Comparison of ENCODE assay signal across 8 cellular contexts in the genomic region with DNA sequence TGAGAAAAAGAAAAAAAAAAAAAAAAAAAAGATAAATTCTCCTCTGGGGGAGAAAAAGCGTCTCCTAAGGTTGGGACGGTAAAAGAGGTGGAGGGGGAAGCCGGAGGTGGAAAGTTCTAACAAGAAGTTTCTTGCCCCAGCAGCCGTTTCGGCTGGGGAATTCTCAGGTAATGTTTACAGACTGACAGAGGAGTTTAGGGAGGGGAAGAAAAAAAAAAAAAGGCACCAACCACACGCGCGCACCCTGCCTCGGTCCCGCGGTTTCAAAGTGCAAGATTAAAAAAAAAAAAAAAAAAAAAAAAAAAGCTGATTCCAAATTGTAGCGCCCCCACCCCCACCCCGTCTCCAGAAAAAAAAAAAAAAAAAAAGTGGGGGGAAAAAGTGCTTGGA. TPM values are rescaled to one million over a fixed set of nuclear protein-coding genes. Genes with fewer than 3 reads are reported as not detected.
DNase-seq lines count a peak whose midpoint lies in the region; ATAC-seq and TF ChIP-seq lines count a peak whose summit lies in the region.

No MANE protein-coding gene starts in this region.

- POLR2A ChIA-PET in CD4-positive, alpha-beta memory T cell (lab: Charles Lee; ENCODE audit: partially characterized antibody), result interaction anchor here (0.7 to 11.6 kb wide), 15 partner anchors 14 to 709 kb away, joined by 3 to 327 read pairs (median 6); no protein-coding TSS in a partner anchor
- POLR2A ChIA-PET in Panc1 (lab: Charles Lee), result interaction anchor here (0.6 kb wide), 2 partner anchors 69 to 286 kb away, joined by 7 to 15 read pairs; no protein-coding TSS in a partner anchor

- H3K27ac Mint-ChIP-seq in CD4-positive, alpha-beta memory T cell, result peak overlapping the region; percentile 88 to 99 (median 97)

- no peaks in the 10 kb centered on the region for H3K27me3 ChIP-seq in CD4-positive, alpha-beta memory T cell (ENCODE audit: insufficient read depth, low read length)
- no peaks in the 10 kb centered on the region for H3K27me3 ChIP-seq in Panc1 (ENCODE audit: control insufficient read depth, insufficient read depth, low read length)
- H3K27me3 ChIP-seq in mammary epithelial cell (ENCODE audit: insufficient read depth, low read length), result no peaks in the 10 kb centered on the region
- no peaks in the 10 kb centered on the region for H3K27me3 ChIP-seq in uterus

- H3K36me3 ChIP-seq in CD4-positive, alpha-beta memory T cell (ENCODE audit: insufficient read depth, low read length), result no peaks in the 10 kb centered on the region
- H3K36me3 ChIP-seq in Panc1 (ENCODE audit: control insufficient read depth, insufficient read depth, low read length) (peaks cover 2% of the 10 kb centered on the region; the same call in 1 of the 2 replicates), mammary epithelial cell (ENCODE audit: insufficient read depth, low read length) (no peaks in the 10 kb centered on the region), mucosa of descending colon (ENCODE audit: low read depth) (no peaks in the 10 kb centered on the region), uterus (no peaks in the 10 kb centered on the region)

- peaks cover 0 to 2% of the 10 kb centered on the region in 2 donors for H3K27me3 Mint-ChIP-seq in CD4-positive, alpha-beta memory T cell

- H3K9me3 Mint-ChIP-seq in CD4-positive, alpha-beta memory T cell, result peaks cover 0 to 1% (median 0%) of the 10 kb centered on the region in 8 donors

- peak overlapping the region; percentile 97 to 99 (median 98) for H3K4me3 Mint-ChIP-seq in CD4-positive, alpha-beta memory T cell

- H3K79me2 ChIP-seq in mammary epithelial cell (ENCODE audit: insufficient read depth, low read length), result peaks cover 46% of the 10 kb centered on the region

- CTCF ChIA-PET in CD4-positive, alpha-beta memory T cell (lab: Charles Lee; ENCODE audit: partially characterized antibody), result interaction anchor here (0.9 to 8.5 kb wide), 7 partner anchors 15 to 303 kb away, joined by 3 to 196 read pairs (median 19); no protein-coding TSS in a partner anchor
- CTCF ChIA-PET in Panc1 (lab: Charles Lee) (interaction anchor here (0.5 kb wide), 1 partner anchor 345 kb away, joined by 4 read pairs; no protein-coding TSS in a partner anchor), mammary epithelial cell (lab: Charles Lee; ENCODE audit: low non-redundant PET) (no interaction called here)

- dilution Hi-C loops in mammary epithelial cell (cut with HindIII; ENCODE audit: low sequenced_read_pairs), result no loop called here

- TF ChIP-seq CTCF in Panc1 (IDR thresholded peaks at IDR 0.05) (no peak), mammary epithelial cell (conservative IDR thresholded peaks at IDR 0.05 in 1 of 2, IDR thresholded peaks at IDR 0.05 in 1 of 2; ENCODE audit: extremely low read depth in 1 of 2, insufficient read depth in 1 of 2, low read depth in 1 of 2, low read length in 2 of 2) (no peak), mucosa of descending colon (IDR thresholded peaks at IDR 0.05) (no peak), uterus (IDR thresholded peaks at IDR 0.05) (no peak)

- ATAC-seq in Panc1, result no peak
- ATAC-seq in mucosa of descending colon, result peak; percentile 3

- H3K4me3 ChIP-seq in CD4-positive, alpha-beta memory T cell (ENCODE audit: low read length in 2 of 2), result peak overlapping the region; percentile 87 to 90
- H3K4me3 ChIP-seq in Panc1 (ENCODE audit: low read depth in 2 of 2, low read length in 2 of 2) (peak overlapping the region; percentile 92 to 95), mammary epithelial cell (replicated peaks in 1 of 3; ENCODE audit: insufficient read depth in 1 of 3, low read depth in 2 of 3, low read length in 3 of 3) (peak overlapping the region; percentile 87 to 94 (median 87)), mucosa of descending colon (peak overlapping the region; percentile 76), uterus (peak overlapping the region; percentile 57 to 74)

- H3K4me1 ChIP-seq in CD4-positive, alpha-beta memory T cell (ENCODE audit: insufficient read depth, low read length), result peaks cover 56% of the 10 kb centered on the region
- H3K4me1 ChIP-seq in Panc1 (ENCODE audit: control insufficient read depth, insufficient read depth, low read length) (peaks cover 62% of the 10 kb centered on the region), mammary epithelial cell (ENCODE audit: insufficient read depth, low read length) (peaks cover 22% of the 10 kb centered on the region), mucosa of descending colon (ENCODE audit: low read depth) (peaks cover 18% of the 10 kb centered on the region), uterus (peaks cover 0 to 11% of the 10 kb centered on the region in 2 donors)

- H3K27ac ChIP-seq in CD4-positive, alpha-beta memory T cell (ENCODE audit: low read depth, low read length), result peak overlapping the region; percentile 74
- H3K27ac ChIP-seq in Panc1 (ENCODE audit: low read length) (peak overlapping the region; percentile 95), mammary epithelial cell (ENCODE audit: insufficient read depth, low read depth, low read length) (peak overlapping the region; percentile 89), uterus (peak overlapping the region; percentile 93 to 94)

- peak overlapping the region; percentile 83 for H3K4me2 ChIP-seq in mammary epithelial cell (ENCODE audit: insufficient read depth, low read depth, low read length)

- 0% methylated on average over 11 of the region's 13 CpGs for WGBS in mammary epithelial cell (ENCODE audit: low coverage, missing lambda C conversion rate)

- H4K20me1 ChIP-seq in mammary epithelial cell (ENCODE audit: insufficient read depth, low read length), result no peaks in the 10 kb centered on the region

- BruUV-seq in Panc1 (replicated peaks; lab: Mats Ljungman, UMichigan), result no TSS peak
- BruUV-seq in mammary epithelial cell (replicated peaks; lab: Mats Ljungman, UMichigan), result no TSS peak

- H2AFZ ChIP-seq in mammary epithelial cell (ENCODE audit: low read depth, low read length), result no peak overlapping the region

- no peaks in the 10 kb centered on the region for H3K9me3 ChIP-seq in CD4-positive, alpha-beta memory T cell (ENCODE audit: control insufficient read depth in 1 of 2, low read length in 2 of 2)
- H3K9me3 ChIP-seq in Panc1 (ENCODE audit: control insufficient read depth, insufficient read depth, low read depth, low read length), result no peaks in the 10 kb centered on the region
- no peaks in the 10 kb centered on the region for H3K9me3 ChIP-seq in mammary epithelial cell (replicated peaks; ENCODE audit: insufficient read depth, low read length)
- H3K9me3 ChIP-seq in mucosa of descending colon, result no peaks in the 10 kb centered on the region
- no peaks in the 10 kb centered on the region for H3K9me3 ChIP-seq in uterus

- no peak for TF ChIP-seq POLR2A in uterus (IDR thresholded peaks at IDR 0.05)

- in situ Hi-C loops in Panc1 (cut with HindIII; ENCODE audit: low pct_unique_long_range_greater_than_20kb, low sequenced_read_pairs) (no loop called here), mammary epithelial cell (cut with MboI; ENCODE audit: low sequenced_read_pairs in 2 of 2) (loop anchor here in 1 of 2 donors (5.0 to 25.0 kb wide), 3 partner anchors 130 to 330 kb away; no protein-coding TSS in a partner anchor)

- H3K36me3 Mint-ChIP-seq in CD4-positive, alpha-beta memory T cell, result peaks cover 0 to 48% of the 10 kb centered on the region in 2 donors

- intact Hi-C loops in CD4-positive, alpha-beta memory T cell (cut with micrococcal nuclease), result loop anchor here (1.0 to 5.0 kb wide), 3 partner anchors 13 to 387 kb away; a partner anchor contains a TSS
- intact Hi-C loops in Panc1 (cut with micrococcal nuclease; ENCODE audit: unreplicated experiment), result no loop called here
- intact Hi-C loops in mammary epithelial cell (cut with micrococcal nuclease), result loop anchor here (1.0 to 5.0 kb wide), 3 partner anchors 139 to 255 kb away; no protein-coding TSS in a partner anchor
- intact Hi-C loops in mucosa of descending colon (cut with DNase I, micrococcal nuclease), result loop anchor here in 1 of 2 donors (10.0 kb wide), 1 partner anchor 143 kb away; no protein-coding TSS in a partner anchor
- intact Hi-C loops in uterus (cut with DNase I; ENCODE audit: low total_unique reads), result no loop called here

- peaks cover 29 to 79% (median 56%) of the 10 kb centered on the region in 4 donors for H3K4me1 Mint-ChIP-seq in CD4-positive, alpha-beta memory T cell

- H3K9ac ChIP-seq in mammary epithelial cell (ENCODE audit: insufficient read depth, low read length), result peak overlapping the region; percentile 88

- peak; percentile 60 to 85 (median 66) for DNase-seq in CD4-positive, alpha-beta memory T cell
- no peak for DNase-seq in Panc1 (ENCODE audit: low read depth, low spot score)
- peak; percentile 77 for DNase-seq in mammary epithelial cell
- DNase-seq in mucosa of descending colon, result peak in 2 of 3 donors; percentile 53 to 63
- DNase-seq in uterus, result no peak
- DNase-seq in pons (ENCODE audit: low spot score), result no peak
- no peak for DNase-seq in SIG-M5 (lab: John Stamatoyannopoulos, UW)
- no peak for DNase-seq in hippocampal formation (lab: John Stamatoyannopoulos, UW)

RNA-seq across cellular contexts. Expression of a gene that starts 0.5 kb away (rescaled TPM):
- total RNA-seq in CD4-positive, alpha-beta memory T cell, result 10 to 100 TPM; 87.4 to 91.8 TPM
- polyA plus RNA-seq in CD4-positive, alpha-beta memory T cell, result 10 to 100 TPM; 30.1 to 40.5 TPM
- total RNA-seq in Panc1 (2021; ENCODE audit: unreplicated experiment) (113 TPM), mammary epithelial cell (10 to 100 TPM; 18.7 to 76.3 TPM), mucosa of descending colon (100 to 1,000 TPM in 1 of 3 donors, 10 to 100 TPM in 2; 85.9 to 141 (median 90.1) TPM), uterus (10 to 100 TPM; 12.6 to 82.0 (median 51.5) TPM)
- polyA plus RNA-seq in Panc1 (2012; ENCODE audit: insufficient read length), result 143 TPM
- 28.3 TPM for polyA plus RNA-seq in mammary epithelial cell
- polyA minus RNA-seq in mammary epithelial cell, result 63.9 TPM

RNA-seq across cellular contexts. Expression of a gene that starts 26.4 kb away (rescaled TPM):
- total RNA-seq in CD4-positive, alpha-beta memory T cell, result not detected
- polyA plus RNA-seq in CD4-positive, alpha-beta memory T cell, result not detected
- total RNA-seq in Panc1 (2021; ENCODE audit: unreplicated experiment), result not detected
- polyA plus RNA-seq in Panc1 (2012; ENCODE audit: insufficient read length), result not detected
- not detected for total RNA-seq in mammary epithelial cell
- polyA plus RNA-seq in mammary epithelial cell, result not detected
- not detected for polyA minus RNA-seq in mammary epithelial cell
- total RNA-seq in mucosa of descending colon, result not detected
- under 1 TPM in 2 of 4 donors, not detected in 2; 0.14 to 0.46 TPM for total RNA-seq in uterus

Comparison
In these comparisons a context has a peak if more than half of its experiments do, and no peak if none do; other contexts are left out.
1. DNase-seq: peak in CD4-positive, alpha-beta memory T cell (5 of 5), mammary epithelial cell (single experiment) and mucosa of descending colon (2 of 3); none in Panc1 (single experiment), uterus (0 of 2), pons (single experiment), SIG-M5 (single experiment) and hippocampal formation (0 of 2).
2. intact Hi-C loops: an anchor here in CD4-positive, alpha-beta memory T cell (1.0 to 5.0 kb wide) and mammary epithelial cell (1.0 to 5.0 kb wide); none called in Panc1 and uterus.
3. Peak in every context shown above with its lines, with median percentiles within 50 percentile points of each other: H3K27ac ChIP-seq and H3K4me3 ChIP-seq.